ENCODE assay signal across 15 cellular contexts in genomic region chrX:40300286-40300890, GRCh38.
A peak's percentile ranks its signal among the peaks of the same experiment; 100 is the strongest.
DNase-seq lines count a peak whose midpoint lies in the region; ATAC-seq, FAIRE-seq and TF ChIP-seq lines count a peak whose summit lies in the region.
"Had no signal": no experiment of that assay in that cellular context is flagged by ENCODE, and none has a peak within 500 bp of the region (broad histone marks: within the 10 kb centered on the region; RNA-seq: fewer than 3 reads in every experiment).

No MANE protein-coding gene starts in this region.

- no peak overlapping the region for H2BK20ac ChIP-seq in H9 (ENCODE audit: low read depth, low read length, poor library complexity, severe bottlenecking)

- 67 to 78% (median 69%) methylated on average over 13 to 15 of the region's 15 CpGs for WGBS in small intestine, 3 donors
- no CpG with 5 or more reads among the region's 15 CpGs for WGBS in H9 (ENCODE audit: extremely low coverage, insufficient read length, low lambda C conversion rate)

- H3K27me3 ChIP-seq in small intestine (ENCODE audit: control insufficient read depth in 2 of 2, insufficient read depth in 2 of 2, low read length in 2 of 2) (no peaks in the 10 kb centered on the region), PC-9 (ENCODE audit: insufficient read depth, low read depth) (no peaks in the 10 kb centered on the region), H9 (ENCODE audit: insufficient read depth, low read length) (peaks cover 4% of the 10 kb centered on the region; the same call in 1 of the 2 replicates)
- H3K27me3 ChIP-seq: body of pancreas had no signal

- peak; percentile 30 for DNase-seq in activated CD8-positive, alpha-beta T cell treated with anti-CD3 and anti-CD28 coated beads for 36 hours
- DNase-seq in activated CD8-positive, alpha-beta T cell treated with anti-CD3 and anti-CD28 coated beads, Interleukin-2, amount 10 ng/mL, durations not matched to agents 7 days and 5 days, result no peak
- peak; percentile 93 for DNase-seq in ELF-1 (ENCODE audit: low read depth, low spot score)
- DNase-seq in memory B cell (ENCODE audit: low spot score in 2 of 2), result no peak
- no peak for DNase-seq in small intestine
- no peak for DNase-seq in PC-9
- no peak for DNase-seq in H9
- DNase-seq: body of pancreas, dorsolateral prefrontal cortex, left ventricle myocardium inferior, naive B cell, NCI-H446 treated with DMSO at 0.1 percent for 48 hours, retina had no signal

- no peak overlapping the region for H3K9ac ChIP-seq in H9 (ENCODE audit: extremely low read depth, insufficient read length, low read length)

- no peaks in the 10 kb centered on the region for H3K4me1 ChIP-seq in small intestine (ENCODE audit: control insufficient read depth in 2 of 2, insufficient read depth in 1 of 2, low read depth in 1 of 2, low read length in 1 of 2)
- H3K4me1 ChIP-seq in PC-9 (replicated peaks; ENCODE audit: insufficient read depth), result no peaks in the 10 kb centered on the region
- H3K4me1 ChIP-seq in H9 (ENCODE audit: insufficient read depth, low read length), result no peaks in the 10 kb centered on the region
- H3K4me1 ChIP-seq: body of pancreas, left ventricle myocardium inferior had no signal

- no peak overlapping the region for H3K14ac ChIP-seq in H9 (ENCODE audit: insufficient read depth, low read length)

- no peak overlapping the region for H2BK15ac ChIP-seq in H9 (ENCODE audit: low read depth, low read length)

- POLR2A ChIA-PET in activated CD8-positive, alpha-beta T cell treated with anti-CD3 and anti-CD28 coated beads for 36 hours (lab: Charles Lee), result no interaction called here
- POLR2A ChIA-PET in activated CD8-positive, alpha-beta T cell treated with anti-CD3 and anti-CD28 coated beads, Interleukin-2, amount 10 ng/mL, durations not matched to agents 7 days and 5 days (lab: Charles Lee), result interaction anchor here (0.6 kb wide), 1 partner anchor 339 kb away, joined by 3 read pairs; no protein-coding TSS in a partner anchor
- POLR2A ChIA-PET in PC-9 (lab: Charles Lee; ENCODE audit: unreplicated experiment), result no interaction called here

- H2BK120ac ChIP-seq in H9 (ENCODE audit: low read depth, low read length, poor library complexity, severe bottlenecking), result no peak overlapping the region

- H2AFZ ChIP-seq in PC-9, result no peak overlapping the region
- H2AFZ ChIP-seq in H9 (ENCODE audit: low read length), result no peak overlapping the region

- H3K9me3 Mint-ChIP-seq in activated CD8-positive, alpha-beta T cell treated with anti-CD3 and anti-CD28 coated beads for 36 hours, result no peaks in the 10 kb centered on the region
- H3K9me3 Mint-ChIP-seq in activated CD8-positive, alpha-beta T cell treated with anti-CD3 and anti-CD28 coated beads, Interleukin-2, amount 10 ng/mL, durations not matched to agents 7 days and 5 days (ENCODE audit: insufficient read depth), result no peaks in the 10 kb centered on the region
- H3K9me3 Mint-ChIP-seq in memory B cell (peaks cover 2% of the 10 kb centered on the region), H9 (peaks cover 63 to 74% of the 10 kb centered on the region in 2 experiments)

- H3K9me2 ChIP-seq in PC-9 (ENCODE audit: insufficient read depth), result no peaks in the 10 kb centered on the region

- H4K8ac ChIP-seq in H9 (replicated peaks; ENCODE audit: insufficient read length, low read depth, low read length), result no peak overlapping the region

- H3K4me2 ChIP-seq in PC-9 (no peak overlapping the region), H9 (ENCODE audit: insufficient read depth, insufficient read length, low read length) (no peak overlapping the region)

- no peak overlapping the region for H3K4me3 Mint-ChIP-seq in activated CD8-positive, alpha-beta T cell treated with anti-CD3 and anti-CD28 coated beads for 36 hours
- H3K4me3 Mint-ChIP-seq in activated CD8-positive, alpha-beta T cell treated with anti-CD3 and anti-CD28 coated beads, Interleukin-2, amount 10 ng/mL, durations not matched to agents 7 days and 5 days, result no peak overlapping the region
- peak overlapping the region; percentile 50 for H3K4me3 Mint-ChIP-seq in memory B cell
- no peak overlapping the region for H3K4me3 Mint-ChIP-seq in H9

- BruUV-seq in PC-9 (replicated peaks; lab: Mats Ljungman, UMichigan), result no TSS peak

- H2BK12ac ChIP-seq in H9 (ENCODE audit: insufficient read length, low read depth, low read length), result no peak overlapping the region

- FAIRE-seq in small intestine (lab: Jason Lieb, UNC), result no peak

- H4K5ac ChIP-seq in H9 (ENCODE audit: insufficient read length, low read depth, low read length), result no peak overlapping the region

- peaks cover 2% of the 10 kb centered on the region for H3K27me3 Mint-ChIP-seq in activated CD8-positive, alpha-beta T cell treated with anti-CD3 and anti-CD28 coated beads for 36 hours
- peaks cover 2% of the 10 kb centered on the region for H3K27me3 Mint-ChIP-seq in activated CD8-positive, alpha-beta T cell treated with anti-CD3 and anti-CD28 coated beads, Interleukin-2, amount 10 ng/mL, durations not matched to agents 7 days and 5 days (ENCODE audit: low read depth)
- H3K27me3 Mint-ChIP-seq in memory B cell, result peaks cover 3% of the 10 kb centered on the region
- H3K27me3 Mint-ChIP-seq in H9 (ENCODE audit: low read depth), result peaks cover 18% of the 10 kb centered on the region

- no peak overlapping the region for H3K27ac ChIP-seq in small intestine (ENCODE audit: low read depth in 1 of 2, low read length in 1 of 2)
- H3K27ac ChIP-seq in PC-9, result no peak overlapping the region
- no peak overlapping the region for H3K27ac ChIP-seq in H9 (ENCODE audit: insufficient read length, low read depth, low read length)
- H3K27ac ChIP-seq: body of pancreas, dorsolateral prefrontal cortex, left ventricle myocardium inferior had no signal

- no peaks in the 10 kb centered on the region for H3K23me2 ChIP-seq in H9 (ENCODE audit: insufficient read length, low read depth, low read length, poor library complexity, severe bottlenecking)

- no peaks in the 10 kb centered on the region for H3K36me3 Mint-ChIP-seq in activated CD8-positive, alpha-beta T cell treated with anti-CD3 and anti-CD28 coated beads for 36 hours (ENCODE audit: low read depth)
- no peaks in the 10 kb centered on the region for H3K36me3 Mint-ChIP-seq in activated CD8-positive, alpha-beta T cell treated with anti-CD3 and anti-CD28 coated beads, Interleukin-2, amount 10 ng/mL, durations not matched to agents 7 days and 5 days (ENCODE audit: low read depth)
- H3K36me3 Mint-ChIP-seq in memory B cell (no peaks in the 10 kb centered on the region), H9 (ENCODE audit: insufficient read depth in 1 of 3, low read depth in 3 of 3) (no peaks in the 10 kb centered on the region)
- H3K36me3 Mint-ChIP-seq: naive B cell had no signal

- H3K27ac Mint-ChIP-seq in activated CD8-positive, alpha-beta T cell treated with anti-CD3 and anti-CD28 coated beads for 36 hours, result no peak overlapping the region
- no peak overlapping the region for H3K27ac Mint-ChIP-seq in activated CD8-positive, alpha-beta T cell treated with anti-CD3 and anti-CD28 coated beads, Interleukin-2, amount 10 ng/mL, durations not matched to agents 7 days and 5 days
- peak overlapping the region; percentile 62 for H3K27ac Mint-ChIP-seq in memory B cell
- H3K27ac Mint-ChIP-seq in H9, result no peak overlapping the region

- CTCF ChIA-PET in activated CD8-positive, alpha-beta T cell treated with anti-CD3 and anti-CD28 coated beads for 36 hours (lab: Charles Lee), result no interaction called here
- CTCF ChIA-PET in activated CD8-positive, alpha-beta T cell treated with anti-CD3 and anti-CD28 coated beads, Interleukin-2, amount 10 ng/mL, durations not matched to agents 7 days and 5 days (lab: Charles Lee), result no interaction called here
- CTCF ChIA-PET in PC-9 (lab: Charles Lee), result no interaction called here

- no peaks in the 10 kb centered on the region for H3K79me1 ChIP-seq in H9 (ENCODE audit: insufficient read depth, low read depth, low read length, poor library complexity, severe bottlenecking)

- H4K91ac ChIP-seq in H9 (ENCODE audit: insufficient read length, low read depth, low read length), result no peak overlapping the region

- TF ChIP-seq CTCF in activated CD8-positive, alpha-beta T cell treated with anti-CD3 and anti-CD28 coated beads for 36 hours (IDR thresholded peaks at IDR 0.05), result no peak
- TF ChIP-seq CTCF in PC-9 (conservative IDR thresholded peaks at IDR 0.05) (no peak), H9 (conservative IDR thresholded peaks at IDR 0.05) (no peak)

- no peak overlapping the region for H2BK5ac ChIP-seq in H9 (ENCODE audit: insufficient read length, low read length)

- peak; percentile 49 for ATAC-seq in activated CD8-positive, alpha-beta T cell treated with anti-CD3 and anti-CD28 coated beads for 36 hours
- ATAC-seq in activated CD8-positive, alpha-beta T cell treated with anti-CD3 and anti-CD28 coated beads, Interleukin-2, amount 10 ng/mL, durations not matched to agents 7 days and 5 days, result no peak
- ATAC-seq in HG02642 (IDR thresholded peaks at IDR 0.05; ENCODE audit: poor library complexity, unreplicated experiment) (peak; percentile 47), memory B cell (ENCODE audit: low read depth) (peak; percentile 42)
- ATAC-seq: body of pancreas, SK-N-SH treated with all-trans-retinoic acid at 6 μM for 48 hours had no signal

- H3K4ac ChIP-seq in H9 (ENCODE audit: low read depth, low read length), result no peak overlapping the region

- H2AK5ac ChIP-seq in H9 (ENCODE audit: insufficient read length, low read length), result no peak overlapping the region

- H3K56ac ChIP-seq in H9 (ENCODE audit: insufficient read length, low read depth, low read length), result no peak overlapping the region

- no peak overlapping the region for H3K23ac ChIP-seq in H9 (ENCODE audit: insufficient read length, low read depth, low read length)

- H3K79me2 ChIP-seq in PC-9 (ENCODE audit: low read depth), result no peaks in the 10 kb centered on the region
- no peaks in the 10 kb centered on the region for H3K79me2 ChIP-seq in H9 (ENCODE audit: insufficient read depth, low read length)

- intact Hi-C loops in activated CD8-positive, alpha-beta T cell treated with anti-CD3 and anti-CD28 coated beads for 36 hours (cut with micrococcal nuclease), result no loop called here
- intact Hi-C loops in PC-9 (cut with micrococcal nuclease; ENCODE audit: unreplicated experiment), result no loop called here

- H3K4me3 ChIP-seq in small intestine (ENCODE audit: low read depth in 1 of 2, low read length in 2 of 2) (no peak overlapping the region), PC-9 (no peak overlapping the region)
- H3K4me3 ChIP-seq: body of pancreas, dorsolateral prefrontal cortex, left ventricle myocardium inferior had no signal

- H3K36me3 ChIP-seq in small intestine (ENCODE audit: control insufficient read depth in 2 of 2, insufficient read depth in 2 of 2, low read length in 2 of 2) (no peaks in the 10 kb centered on the region), PC-9 (ENCODE audit: low read depth) (no peaks in the 10 kb centered on the region)
- H3K36me3 ChIP-seq: left ventricle myocardium inferior had no signal

- H3K4me1 Mint-ChIP-seq in activated CD8-positive, alpha-beta T cell treated with anti-CD3 and anti-CD28 coated beads for 36 hours (ENCODE audit: low read depth), result peaks cover 21% of the 10 kb centered on the region
- peaks cover 8% of the 10 kb centered on the region for H3K4me1 Mint-ChIP-seq in activated CD8-positive, alpha-beta T cell treated with anti-CD3 and anti-CD28 coated beads, Interleukin-2, amount 10 ng/mL, durations not matched to agents 7 days and 5 days (ENCODE audit: low read depth)
- H3K4me1 Mint-ChIP-seq in memory B cell (peaks cover 23% of the 10 kb centered on the region), H9 (peaks cover 13 to 37% of the 10 kb centered on the region in 2 experiments)

- H3T11ph ChIP-seq in H9 (ENCODE audit: low read length), result no peak overlapping the region

- no peaks in the 10 kb centered on the region for H3F3A ChIP-seq in PC-9 (ENCODE audit: insufficient read depth, low read depth)

- H3K18ac ChIP-seq in H9 (ENCODE audit: insufficient read length, low read depth, low read length), result no peak overlapping the region

- H4K20me1 ChIP-seq in PC-9 (ENCODE audit: insufficient read depth), result no peaks in the 10 kb centered on the region
- H4K20me1 ChIP-seq in H9 (ENCODE audit: control insufficient read depth, insufficient read depth, insufficient read length), result no peaks in the 10 kb centered on the region

- no peaks in the 10 kb centered on the region for H3K9me3 ChIP-seq in small intestine (ENCODE audit: control insufficient read depth, low read depth)
- no peaks in the 10 kb centered on the region for H3K9me3 ChIP-seq in PC-9 (ENCODE audit: insufficient read depth, low read depth)
- H3K9me3 ChIP-seq in H9 (ENCODE audit: control insufficient read depth, low read depth, low read length), result no peaks in the 10 kb centered on the region
- H3K9me3 ChIP-seq: body of pancreas, left ventricle myocardium inferior had no signal

Comparison
In these comparisons a context has a peak if more than half of its experiments do, and no peak if none do; other contexts are left out.
1. DNase-seq: peak in activated CD8-positive, alpha-beta T cell treated with anti-CD3 and anti-CD28 coated beads for 36 hours (single experiment) and ELF-1 (single experiment); none in activated CD8-positive, alpha-beta T cell treated with anti-CD3 and anti-CD28 coated beads, Interleukin-2, amount 10 ng/mL, durations not matched to agents 7 days and 5 days (single experiment), memory B cell (0 of 2), small intestine (single experiment), PC-9 (0 of 2) and H9 (single experiment).